1 cellular context compared by ENCODE assay signal in the genomic region with DNA sequence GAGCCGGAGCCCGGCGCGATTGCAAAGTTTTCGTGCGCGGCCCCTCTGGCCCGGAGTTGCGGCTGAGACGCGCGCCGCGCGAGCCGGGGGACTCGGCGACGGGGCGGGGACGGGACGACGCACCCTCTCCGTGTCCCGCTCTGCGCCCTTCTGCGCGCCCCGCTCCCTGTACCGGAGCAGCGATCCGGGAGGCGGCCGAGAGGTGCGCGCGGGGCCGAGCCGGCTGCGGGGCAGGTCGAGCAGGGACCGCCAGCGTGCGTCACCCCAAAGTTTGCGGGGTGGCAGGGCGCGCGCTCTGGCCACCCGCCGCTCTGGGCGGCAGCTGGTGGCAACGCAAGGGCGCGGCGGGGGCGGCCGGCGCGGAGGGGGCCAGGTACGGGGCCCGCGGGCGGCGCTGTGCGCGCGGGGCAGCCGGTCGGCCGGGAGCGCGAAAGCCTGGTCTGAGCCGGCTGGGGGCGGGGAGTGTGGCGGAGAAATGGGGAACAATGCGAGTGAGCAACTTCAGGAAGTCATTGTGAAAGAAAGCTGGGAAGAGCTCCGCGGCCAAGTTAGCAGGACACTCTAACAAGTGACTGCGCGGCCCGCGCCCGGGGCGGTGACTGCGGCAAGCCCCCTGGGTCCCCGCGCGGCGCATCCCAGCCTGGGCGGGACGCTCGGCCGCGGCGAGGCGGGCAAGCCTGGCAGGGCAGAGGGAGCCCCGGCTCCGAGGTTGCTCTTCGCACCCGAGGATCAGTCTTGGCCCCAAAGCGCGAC.
TF ChIP-seq lines count a peak whose summit lies in the region.

A gene (plus strand): TSS at position 559 of the 753 bp plus-strand sequence. CDS start 14,346 bp downstream, outside the sequence.

TF ChIP-seq in K562, 482 proteins besides CTCF, POLR2A, EP300 and RAD21 (continued from another document):
- TF ChIP-seq, protein P1, sequence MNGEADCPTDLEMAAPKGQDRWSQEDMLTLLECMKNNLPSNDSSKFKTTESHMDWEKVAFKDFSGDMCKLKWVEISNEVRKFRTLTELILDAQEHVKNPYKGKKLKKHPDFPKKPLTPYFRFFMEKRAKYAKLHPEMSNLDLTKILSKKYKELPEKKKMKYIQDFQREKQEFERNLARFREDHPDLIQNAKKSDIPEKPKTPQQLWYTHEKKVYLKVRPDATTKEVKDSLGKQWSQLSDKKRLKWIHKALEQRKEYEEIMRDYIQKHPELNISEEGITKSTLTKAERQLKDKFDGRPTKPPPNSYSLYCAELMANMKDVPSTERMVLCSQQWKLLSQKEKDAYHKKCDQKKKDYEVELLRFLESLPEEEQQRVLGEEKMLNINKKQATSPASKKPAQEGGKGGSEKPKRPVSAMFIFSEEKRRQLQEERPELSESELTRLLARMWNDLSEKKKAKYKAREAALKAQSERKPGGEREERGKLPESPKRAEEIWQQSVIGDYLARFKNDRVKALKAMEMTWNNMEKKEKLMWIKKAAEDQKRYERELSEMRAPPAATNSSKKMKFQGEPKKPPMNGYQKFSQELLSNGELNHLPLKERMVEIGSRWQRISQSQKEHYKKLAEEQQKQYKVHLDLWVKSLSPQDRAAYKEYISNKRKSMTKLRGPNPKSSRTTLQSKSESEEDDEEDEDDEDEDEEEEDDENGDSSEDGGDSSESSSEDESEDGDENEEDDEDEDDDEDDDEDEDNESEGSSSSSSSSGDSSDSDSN (IDR thresholded peaks at IDR 0.05; ENCODE audit: borderline replicate concordance in 1 of 2, low read depth in 2 of 2, low read length in 2 of 2), result peak in 1 of 2 experiments; percentile 91; a peak in 2 of 4 replicates
- TF ChIP-seq, protein P2, sequence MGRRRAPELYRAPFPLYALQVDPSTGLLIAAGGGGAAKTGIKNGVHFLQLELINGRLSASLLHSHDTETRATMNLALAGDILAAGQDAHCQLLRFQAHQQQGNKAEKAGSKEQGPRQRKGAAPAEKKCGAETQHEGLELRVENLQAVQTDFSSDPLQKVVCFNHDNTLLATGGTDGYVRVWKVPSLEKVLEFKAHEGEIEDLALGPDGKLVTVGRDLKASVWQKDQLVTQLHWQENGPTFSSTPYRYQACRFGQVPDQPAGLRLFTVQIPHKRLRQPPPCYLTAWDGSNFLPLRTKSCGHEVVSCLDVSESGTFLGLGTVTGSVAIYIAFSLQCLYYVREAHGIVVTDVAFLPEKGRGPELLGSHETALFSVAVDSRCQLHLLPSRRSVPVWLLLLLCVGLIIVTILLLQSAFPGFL (CRISPR knock-in tag; IDR thresholded peaks at IDR 0.05), result no peak
- TF ChIP-seq, protein P3, sequence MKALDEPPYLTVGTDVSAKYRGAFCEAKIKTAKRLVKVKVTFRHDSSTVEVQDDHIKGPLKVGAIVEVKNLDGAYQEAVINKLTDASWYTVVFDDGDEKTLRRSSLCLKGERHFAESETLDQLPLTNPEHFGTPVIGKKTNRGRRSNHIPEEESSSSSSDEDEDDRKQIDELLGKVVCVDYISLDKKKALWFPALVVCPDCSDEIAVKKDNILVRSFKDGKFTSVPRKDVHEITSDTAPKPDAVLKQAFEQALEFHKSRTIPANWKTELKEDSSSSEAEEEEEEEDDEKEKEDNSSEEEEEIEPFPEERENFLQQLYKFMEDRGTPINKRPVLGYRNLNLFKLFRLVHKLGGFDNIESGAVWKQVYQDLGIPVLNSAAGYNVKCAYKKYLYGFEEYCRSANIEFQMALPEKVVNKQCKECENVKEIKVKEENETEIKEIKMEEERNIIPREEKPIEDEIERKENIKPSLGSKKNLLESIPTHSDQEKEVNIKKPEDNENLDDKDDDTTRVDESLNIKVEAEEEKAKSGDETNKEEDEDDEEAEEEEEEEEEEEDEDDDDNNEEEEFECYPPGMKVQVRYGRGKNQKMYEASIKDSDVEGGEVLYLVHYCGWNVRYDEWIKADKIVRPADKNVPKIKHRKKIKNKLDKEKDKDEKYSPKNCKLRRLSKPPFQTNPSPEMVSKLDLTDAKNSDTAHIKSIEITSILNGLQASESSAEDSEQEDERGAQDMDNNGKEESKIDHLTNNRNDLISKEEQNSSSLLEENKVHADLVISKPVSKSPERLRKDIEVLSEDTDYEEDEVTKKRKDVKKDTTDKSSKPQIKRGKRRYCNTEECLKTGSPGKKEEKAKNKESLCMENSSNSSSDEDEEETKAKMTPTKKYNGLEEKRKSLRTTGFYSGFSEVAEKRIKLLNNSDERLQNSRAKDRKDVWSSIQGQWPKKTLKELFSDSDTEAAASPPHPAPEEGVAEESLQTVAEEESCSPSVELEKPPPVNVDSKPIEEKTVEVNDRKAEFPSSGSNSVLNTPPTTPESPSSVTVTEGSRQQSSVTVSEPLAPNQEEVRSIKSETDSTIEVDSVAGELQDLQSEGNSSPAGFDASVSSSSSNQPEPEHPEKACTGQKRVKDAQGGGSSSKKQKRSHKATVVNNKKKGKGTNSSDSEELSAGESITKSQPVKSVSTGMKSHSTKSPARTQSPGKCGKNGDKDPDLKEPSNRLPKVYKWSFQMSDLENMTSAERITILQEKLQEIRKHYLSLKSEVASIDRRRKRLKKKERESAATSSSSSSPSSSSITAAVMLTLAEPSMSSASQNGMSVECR (CRISPR knock-in tag; IDR thresholded peaks at IDR 0.05), result peak; percentile 45; the same call in 1 of the 2 replicates
- TF ChIP-seq, protein P4, sequence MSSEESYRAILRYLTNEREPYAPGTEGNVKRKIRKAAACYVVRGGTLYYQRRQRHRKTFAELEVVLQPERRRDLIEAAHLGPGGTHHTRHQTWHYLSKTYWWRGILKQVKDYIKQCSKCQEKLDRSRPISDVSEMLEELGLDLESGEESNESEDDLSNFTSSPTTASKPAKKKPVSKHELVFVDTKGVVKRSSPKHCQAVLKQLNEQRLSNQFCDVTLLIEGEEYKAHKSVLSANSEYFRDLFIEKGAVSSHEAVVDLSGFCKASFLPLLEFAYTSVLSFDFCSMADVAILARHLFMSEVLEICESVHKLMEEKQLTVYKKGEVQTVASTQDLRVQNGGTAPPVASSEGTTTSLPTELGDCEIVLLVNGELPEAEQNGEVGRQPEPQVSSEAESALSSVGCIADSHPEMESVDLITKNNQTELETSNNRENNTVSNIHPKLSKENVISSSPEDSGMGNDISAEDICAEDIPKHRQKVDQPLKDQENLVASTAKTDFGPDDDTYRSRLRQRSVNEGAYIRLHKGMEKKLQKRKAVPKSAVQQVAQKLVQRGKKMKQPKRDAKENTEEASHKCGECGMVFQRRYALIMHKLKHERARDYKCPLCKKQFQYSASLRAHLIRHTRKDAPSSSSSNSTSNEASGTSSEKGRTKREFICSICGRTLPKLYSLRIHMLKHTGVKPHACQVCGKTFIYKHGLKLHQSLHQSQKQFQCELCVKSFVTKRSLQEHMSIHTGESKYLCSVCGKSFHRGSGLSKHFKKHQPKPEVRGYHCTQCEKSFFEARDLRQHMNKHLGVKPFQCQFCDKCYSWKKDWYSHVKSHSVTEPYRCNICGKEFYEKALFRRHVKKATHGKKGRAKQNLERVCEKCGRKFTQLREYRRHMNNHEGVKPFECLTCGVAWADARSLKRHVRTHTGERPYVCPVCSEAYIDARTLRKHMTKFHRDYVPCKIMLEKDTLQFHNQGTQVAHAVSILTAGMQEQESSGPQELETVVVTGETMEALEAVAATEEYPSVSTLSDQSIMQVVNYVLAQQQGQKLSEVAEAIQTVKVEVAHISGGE (CRISPR knock-in tag; IDR thresholded peaks at IDR 0.05), result peak in 1 of 3 experiments; percentile 86; a peak in 2 of 6 replicates
- TF ChIP-seq, protein P5, sequence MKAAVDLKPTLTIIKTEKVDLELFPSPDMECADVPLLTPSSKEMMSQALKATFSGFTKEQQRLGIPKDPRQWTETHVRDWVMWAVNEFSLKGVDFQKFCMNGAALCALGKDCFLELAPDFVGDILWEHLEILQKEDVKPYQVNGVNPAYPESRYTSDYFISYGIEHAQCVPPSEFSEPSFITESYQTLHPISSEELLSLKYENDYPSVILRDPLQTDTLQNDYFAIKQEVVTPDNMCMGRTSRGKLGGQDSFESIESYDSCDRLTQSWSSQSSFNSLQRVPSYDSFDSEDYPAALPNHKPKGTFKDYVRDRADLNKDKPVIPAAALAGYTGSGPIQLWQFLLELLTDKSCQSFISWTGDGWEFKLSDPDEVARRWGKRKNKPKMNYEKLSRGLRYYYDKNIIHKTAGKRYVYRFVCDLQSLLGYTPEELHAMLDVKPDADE (conservative IDR thresholded peaks at IDR 0.05; ENCODE audit: control insufficient read depth, low read depth, low read length), result 0 out of 2 replicates have a peak, but pooled peaks have one; percentile 27
- TF ChIP-seq HDAC6 (IDR thresholded peaks at IDR 0.05; ENCODE audit: low read depth, low read length), result 0 out of 2 replicates have a peak, but pooled peaks have one; percentile 77
- TF ChIP-seq ZBTB17 (CRISPR knock-in tag; IDR thresholded peaks at IDR 0.05), result peak; percentile 28; the same call in 1 of the 2 replicates
- TF ChIP-seq RBBP5 (IDR thresholded peaks at IDR 0.05; ENCODE audit: borderline replicate concordance, insufficient read depth, low read length, poor library complexity, severe bottlenecking), result peak; percentile 93
- TF ChIP-seq POLR2G (IDR thresholded peaks at IDR 0.05; ENCODE audit: low read depth, low read length), result peak; percentile 75
- TF ChIP-seq CHD1 (IDR thresholded peaks at IDR 0.05; ENCODE audit: low read length), result peak; percentile 72
- 0 out of 4 replicates have a peak, but pooled peaks of 1 of the 2 experiments have one; percentile 7 for TF ChIP-seq RCOR1 (IDR thresholded peaks at IDR 0.05; ENCODE audit: borderline replicate concordance in 1 of 2, low read depth in 2 of 2, low read length in 2 of 2)
- TF ChIP-seq RBM17 (IDR thresholded peaks at IDR 0.05; ENCODE audit: borderline replicate concordance, low read depth, low read length), result no peak
- peak; percentile 11 for TF ChIP-seq SAP30 (IDR thresholded peaks at IDR 0.05; ENCODE audit: borderline replicate concordance, insufficient read depth, low read depth, low read length, poor library complexity, severe bottlenecking)
TF ChIP-seq in K562: peak in this region for 42.
